1 cellular context compared by ENCODE assay signal in the genomic region with DNA sequence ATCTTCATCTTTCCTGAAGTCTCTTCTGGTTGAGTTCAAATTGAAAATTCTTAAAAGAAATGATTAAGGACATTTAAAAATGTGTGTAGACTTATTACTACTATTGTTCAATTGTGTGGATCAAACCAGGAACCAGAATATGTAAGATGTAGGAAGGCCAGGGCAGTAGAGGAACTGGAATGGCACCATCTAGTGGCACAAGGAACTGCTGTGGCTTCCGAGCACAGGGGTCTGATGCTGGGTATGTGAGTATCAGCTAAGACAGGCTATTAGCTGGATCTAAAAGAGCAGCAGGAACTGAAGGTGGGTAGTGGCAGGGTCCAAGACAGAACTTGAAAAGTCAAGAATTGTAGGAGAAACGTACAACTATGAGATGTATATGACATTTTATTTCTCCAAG.
TF ChIP-seq lines count a peak whose summit lies in the region.

No MANE protein-coding gene starts in this region.

TF ChIP-seq in GM23338, 12 proteins besides CTCF, POLR2A, EP300 and RAD21 (continued from another document):
- TF ChIP-seq, protein P1, sequence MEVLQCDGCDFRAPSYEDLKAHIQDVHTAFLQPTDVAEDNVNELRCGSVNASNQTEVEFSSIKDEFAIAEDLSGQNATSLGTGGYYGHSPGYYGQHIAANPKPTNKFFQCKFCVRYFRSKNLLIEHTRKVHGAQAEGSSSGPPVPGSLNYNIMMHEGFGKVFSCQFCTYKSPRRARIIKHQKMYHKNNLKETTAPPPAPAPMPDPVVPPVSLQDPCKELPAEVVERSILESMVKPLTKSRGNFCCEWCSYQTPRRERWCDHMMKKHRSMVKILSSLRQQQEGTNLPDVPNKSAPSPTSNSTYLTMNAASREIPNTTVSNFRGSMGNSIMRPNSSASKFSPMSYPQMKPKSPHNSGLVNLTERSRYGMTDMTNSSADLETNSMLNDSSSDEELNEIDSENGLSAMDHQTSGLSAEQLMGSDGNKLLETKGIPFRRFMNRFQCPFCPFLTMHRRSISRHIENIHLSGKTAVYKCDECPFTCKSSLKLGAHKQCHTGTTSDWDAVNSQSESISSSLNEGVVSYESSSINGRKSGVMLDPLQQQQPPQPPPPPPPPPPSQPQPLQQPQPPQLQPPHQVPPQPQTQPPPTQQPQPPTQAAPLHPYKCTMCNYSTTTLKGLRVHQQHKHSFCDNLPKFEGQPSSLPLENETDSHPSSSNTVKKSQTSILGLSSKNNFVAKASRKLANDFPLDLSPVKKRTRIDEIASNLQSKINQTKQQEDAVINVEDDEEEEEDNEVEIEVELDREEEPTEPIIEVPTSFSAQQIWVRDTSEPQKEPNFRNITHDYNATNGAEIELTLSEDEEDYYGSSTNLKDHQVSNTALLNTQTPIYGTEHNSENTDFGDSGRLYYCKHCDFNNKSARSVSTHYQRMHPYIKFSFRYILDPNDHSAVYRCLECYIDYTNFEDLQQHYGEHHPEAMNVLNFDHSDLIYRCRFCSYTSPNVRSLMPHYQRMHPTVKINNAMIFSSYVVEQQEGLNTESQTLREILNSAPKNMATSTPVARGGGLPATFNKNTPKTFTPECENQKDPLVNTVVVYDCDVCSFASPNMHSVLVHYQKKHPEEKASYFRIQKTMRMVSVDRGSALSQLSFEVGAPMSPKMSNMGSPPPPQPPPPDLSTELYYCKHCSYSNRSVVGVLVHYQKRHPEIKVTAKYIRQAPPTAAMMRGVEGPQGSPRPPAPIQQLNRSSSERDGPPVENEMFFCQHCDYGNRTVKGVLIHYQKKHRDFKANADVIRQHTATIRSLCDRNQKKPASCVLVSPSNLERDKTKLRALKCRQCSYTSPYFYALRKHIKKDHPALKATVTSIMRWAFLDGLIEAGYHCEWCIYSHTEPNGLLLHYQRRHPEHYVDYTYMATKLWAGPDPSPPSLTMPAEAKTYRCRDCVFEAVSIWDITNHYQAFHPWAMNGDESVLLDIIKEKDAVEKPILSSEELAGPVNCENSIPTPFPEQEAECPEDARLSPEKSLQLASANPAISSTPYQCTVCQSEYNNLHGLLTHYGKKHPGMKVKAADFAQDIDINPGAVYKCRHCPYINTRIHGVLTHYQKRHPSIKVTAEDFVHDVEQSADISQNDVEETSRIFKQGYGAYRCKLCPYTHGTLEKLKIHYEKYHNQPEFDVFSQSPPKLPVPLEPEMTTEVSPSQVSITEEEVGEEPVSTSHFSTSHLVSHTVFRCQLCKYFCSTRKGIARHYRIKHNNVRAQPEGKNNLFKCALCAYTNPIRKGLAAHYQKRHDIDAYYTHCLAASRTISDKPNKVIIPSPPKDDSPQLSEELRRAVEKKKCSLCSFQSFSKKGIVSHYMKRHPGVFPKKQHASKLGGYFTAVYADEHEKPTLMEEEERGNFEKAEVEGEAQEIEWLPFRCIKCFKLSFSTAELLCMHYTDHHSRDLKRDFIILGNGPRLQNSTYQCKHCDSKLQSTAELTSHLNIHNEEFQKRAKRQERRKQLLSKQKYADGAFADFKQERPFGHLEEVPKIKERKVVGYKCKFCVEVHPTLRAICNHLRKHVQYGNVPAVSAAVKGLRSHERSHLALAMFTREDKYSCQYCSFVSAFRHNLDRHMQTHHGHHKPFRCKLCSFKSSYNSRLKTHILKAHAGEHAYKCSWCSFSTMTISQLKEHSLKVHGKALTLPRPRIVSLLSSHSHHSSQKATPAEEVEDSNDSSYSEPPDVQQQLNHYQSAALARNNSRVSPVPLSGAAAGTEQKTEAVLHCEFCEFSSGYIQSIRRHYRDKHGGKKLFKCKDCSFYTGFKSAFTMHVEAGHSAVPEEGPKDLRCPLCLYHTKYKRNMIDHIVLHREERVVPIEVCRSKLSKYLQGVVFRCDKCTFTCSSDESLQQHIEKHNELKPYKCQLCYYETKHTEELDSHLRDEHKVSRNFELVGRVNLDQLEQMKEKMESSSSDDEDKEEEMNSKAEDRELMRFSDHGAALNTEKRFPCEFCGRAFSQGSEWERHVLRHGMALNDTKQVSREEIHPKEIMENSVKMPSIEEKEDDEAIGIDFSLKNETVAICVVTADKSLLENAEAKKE (CRISPR knock-in tag; IDR thresholded peaks at IDR 0.05): no peak
- TF ChIP-seq, protein P2, sequence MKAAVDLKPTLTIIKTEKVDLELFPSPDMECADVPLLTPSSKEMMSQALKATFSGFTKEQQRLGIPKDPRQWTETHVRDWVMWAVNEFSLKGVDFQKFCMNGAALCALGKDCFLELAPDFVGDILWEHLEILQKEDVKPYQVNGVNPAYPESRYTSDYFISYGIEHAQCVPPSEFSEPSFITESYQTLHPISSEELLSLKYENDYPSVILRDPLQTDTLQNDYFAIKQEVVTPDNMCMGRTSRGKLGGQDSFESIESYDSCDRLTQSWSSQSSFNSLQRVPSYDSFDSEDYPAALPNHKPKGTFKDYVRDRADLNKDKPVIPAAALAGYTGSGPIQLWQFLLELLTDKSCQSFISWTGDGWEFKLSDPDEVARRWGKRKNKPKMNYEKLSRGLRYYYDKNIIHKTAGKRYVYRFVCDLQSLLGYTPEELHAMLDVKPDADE (IDR thresholded peaks at IDR 0.05): no peak
- no peak for TF ChIP-seq ZNF331 (CRISPR knock-in tag; IDR thresholded peaks at IDR 0.05; ENCODE audit: low read depth)
- TF ChIP-seq, protein P3, sequence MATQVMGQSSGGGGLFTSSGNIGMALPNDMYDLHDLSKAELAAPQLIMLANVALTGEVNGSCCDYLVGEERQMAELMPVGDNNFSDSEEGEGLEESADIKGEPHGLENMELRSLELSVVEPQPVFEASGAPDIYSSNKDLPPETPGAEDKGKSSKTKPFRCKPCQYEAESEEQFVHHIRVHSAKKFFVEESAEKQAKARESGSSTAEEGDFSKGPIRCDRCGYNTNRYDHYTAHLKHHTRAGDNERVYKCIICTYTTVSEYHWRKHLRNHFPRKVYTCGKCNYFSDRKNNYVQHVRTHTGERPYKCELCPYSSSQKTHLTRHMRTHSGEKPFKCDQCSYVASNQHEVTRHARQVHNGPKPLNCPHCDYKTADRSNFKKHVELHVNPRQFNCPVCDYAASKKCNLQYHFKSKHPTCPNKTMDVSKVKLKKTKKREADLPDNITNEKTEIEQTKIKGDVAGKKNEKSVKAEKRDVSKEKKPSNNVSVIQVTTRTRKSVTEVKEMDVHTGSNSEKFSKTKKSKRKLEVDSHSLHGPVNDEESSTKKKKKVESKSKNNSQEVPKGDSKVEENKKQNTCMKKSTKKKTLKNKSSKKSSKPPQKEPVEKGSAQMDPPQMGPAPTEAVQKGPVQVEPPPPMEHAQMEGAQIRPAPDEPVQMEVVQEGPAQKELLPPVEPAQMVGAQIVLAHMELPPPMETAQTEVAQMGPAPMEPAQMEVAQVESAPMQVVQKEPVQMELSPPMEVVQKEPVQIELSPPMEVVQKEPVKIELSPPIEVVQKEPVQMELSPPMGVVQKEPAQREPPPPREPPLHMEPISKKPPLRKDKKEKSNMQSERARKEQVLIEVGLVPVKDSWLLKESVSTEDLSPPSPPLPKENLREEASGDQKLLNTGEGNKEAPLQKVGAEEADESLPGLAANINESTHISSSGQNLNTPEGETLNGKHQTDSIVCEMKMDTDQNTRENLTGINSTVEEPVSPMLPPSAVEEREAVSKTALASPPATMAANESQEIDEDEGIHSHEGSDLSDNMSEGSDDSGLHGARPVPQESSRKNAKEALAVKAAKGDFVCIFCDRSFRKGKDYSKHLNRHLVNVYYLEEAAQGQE (IDR thresholded peaks at IDR 0.05; ENCODE audit: unreplicated experiment): no peak
- no peak for TF ChIP-seq EZH2 (IDR thresholded peaks at IDR 0.05; ENCODE audit: low read depth, unreplicated experiment)
- no peak for TF ChIP-seq NANOG (IDR thresholded peaks at IDR 0.05; ENCODE audit: borderline replicate concordance)
- TF ChIP-seq JUNB (IDR thresholded peaks at IDR 0.05; ENCODE audit: unreplicated experiment): no peak
- no peak for TF ChIP-seq STAT1 (IDR thresholded peaks at IDR 0.05; ENCODE audit: unreplicated experiment)
- no peak for TF ChIP-seq POLR2AphosphoS5 (IDR thresholded peaks at IDR 0.05; ENCODE audit: low read depth)
- no peak for TF ChIP-seq ZNF114 (CRISPR knock-in tag; IDR thresholded peaks at IDR 0.05)
- no peak for TF ChIP-seq EZH2phosphoT487 (IDR thresholded peaks at IDR 0.05; ENCODE audit: unreplicated experiment)
